ENCODE assay signal across 11 cellular contexts in genomic region chr3:52848617-52849016, GRCh38. TPM values are rescaled to one million over a fixed set of nuclear protein-coding genes. Genes with fewer than 3 reads are reported as not detected.
DNase-seq lines count a peak whose midpoint lies in the region; ATAC-seq and TF ChIP-seq lines count a peak whose summit lies in the region.
"Had no signal": no experiment of that assay in that cellular context is flagged by ENCODE, and none has a peak within 500 bp of the region (broad histone marks: within the 10 kb centered on the region; RNA-seq: fewer than 3 reads in every experiment).

No MANE protein-coding gene starts in this region.

- no peaks in the 10 kb centered on the region for H3K9me3 ChIP-seq in thoracic aorta
- no peaks in the 10 kb centered on the region for H3K9me3 ChIP-seq in upper lobe of right lung

- no peaks in the 10 kb centered on the region for H3K4me1 Mint-ChIP-seq in activated CD4-positive, alpha-beta T cell treated with anti-CD3 and anti-CD28 coated beads, Interleukin-2, amount 10 ng/mL, durations not matched to agents 24 days and 14 days

- no peak for ATAC-seq in thoracic aorta (ENCODE audit: insufficient number of reproducible peaks, low FRiP score, low read depth)
- no peak for ATAC-seq in upper lobe of right lung
- ATAC-seq: activated CD4-positive, alpha-beta T cell treated with anti-CD3 and anti-CD28 coated beads for 36 hours had no signal

- intact Hi-C loops in activated CD4-positive, alpha-beta T cell treated with anti-CD3 and anti-CD28 coated beads, Interleukin-2, amount 10 ng/mL, durations not matched to agents 24 days and 14 days (cut with micrococcal nuclease), result no loop called here
- intact Hi-C loops in upper lobe of right lung (cut with DNase I), result no loop called here

- H3K27me3 Mint-ChIP-seq in activated CD4-positive, alpha-beta T cell treated with anti-CD3 and anti-CD28 coated beads, Interleukin-2, amount 10 ng/mL, durations not matched to agents 24 days and 14 days, result no peaks in the 10 kb centered on the region
- H3K27me3 Mint-ChIP-seq: activated CD4-positive, alpha-beta T cell treated with anti-CD3 and anti-CD28 coated beads for 36 hours had no signal

- TF ChIP-seq CTCF in astrocyte of the spinal cord (IDR thresholded peaks at IDR 0.05; ENCODE audit: low read depth, low read length) (no peak), thoracic aorta (IDR thresholded peaks at IDR 0.05) (no peak), upper lobe of right lung (IDR thresholded peaks at IDR 0.05) (no peak)

- H3K27ac Mint-ChIP-seq in activated CD4-positive, alpha-beta T cell treated with anti-CD3 and anti-CD28 coated beads, Interleukin-2, amount 10 ng/mL, durations not matched to agents 24 days and 14 days, result no peak overlapping the region
- H3K27ac Mint-ChIP-seq: activated CD4-positive, alpha-beta T cell treated with anti-CD3 and anti-CD28 coated beads for 36 hours had no signal

- H3K4me3 Mint-ChIP-seq in activated CD4-positive, alpha-beta T cell treated with anti-CD3 and anti-CD28 coated beads, Interleukin-2, amount 10 ng/mL, durations not matched to agents 24 days and 14 days, result no peak overlapping the region
- H3K4me3 Mint-ChIP-seq: activated CD4-positive, alpha-beta T cell treated with anti-CD3 and anti-CD28 coated beads for 36 hours had no signal

- H3K9me3 Mint-ChIP-seq in activated CD4-positive, alpha-beta T cell treated with anti-CD3 and anti-CD28 coated beads, Interleukin-2, amount 10 ng/mL, durations not matched to agents 24 days and 14 days, result no peaks in the 10 kb centered on the region

- H3K4me3 ChIP-seq in astrocyte of the spinal cord (ENCODE audit: low read depth, low read length), result no peak overlapping the region
- no peak overlapping the region for H3K4me3 ChIP-seq in thoracic aorta
- no peak overlapping the region for H3K4me3 ChIP-seq in upper lobe of right lung
- H3K4me3 ChIP-seq: skin epidermis had no signal

- in situ Hi-C loops in astrocyte of the spinal cord (cut with HindIII; ENCODE audit: low sequenced_read_pairs), result no loop called here

- peak; percentile 17 for DNase-seq in HK-2 (ENCODE audit: unreplicated experiment)
- DNase-seq in astrocyte of the spinal cord (ENCODE audit: low read depth, low spot score), result peak; percentile 66
- DNase-seq in iris pigment epithelial cell (ENCODE audit: low read depth), result peak; percentile 88
- DNase-seq in thoracic aorta (ENCODE audit: low spot score), result no peak
- DNase-seq in activated CD4-positive, alpha-beta T cell treated with anti-CD3 and anti-CD28 coated beads, Interleukin-2, amount 10 ng/mL, durations not matched to agents 24 days and 14 days, result no peak
- DNase-seq in upper lobe of right lung, result no peak
- no peak for DNase-seq in stimulated activated CD4-positive, alpha-beta T cell treated with anti-CD3 and anti-CD28 coated beads, Interleukin-15, amount 100 ng/mL, for 24 hours
- DNase-seq: activated CD4-positive, alpha-beta T cell treated with anti-CD3 and anti-CD28 coated beads for 36 hours; activated gamma-delta T cell; NCI-H774 had no signal

- peaks cover 4% of the 10 kb centered on the region for H3K36me3 Mint-ChIP-seq in activated CD4-positive, alpha-beta T cell treated with anti-CD3 and anti-CD28 coated beads, Interleukin-2, amount 10 ng/mL, durations not matched to agents 24 days and 14 days (ENCODE audit: low read depth)

- H3K36me3 ChIP-seq in thoracic aorta (peaks cover 32% of the 10 kb centered on the region), upper lobe of right lung (peaks cover 41% of the 10 kb centered on the region)

- H3K27ac ChIP-seq in thoracic aorta (peak overlapping the region; percentile 0 to 37), upper lobe of right lung (no peak overlapping the region)

- H3K4me1 ChIP-seq in thoracic aorta (ENCODE audit: control insufficient read depth in 1 of 2, low read depth in 2 of 2) (peaks cover 18 to 29% of the 10 kb centered on the region in 2 donors), upper lobe of right lung (peaks cover 24% of the 10 kb centered on the region)

- H3K27me3 ChIP-seq in thoracic aorta (replicated peaks; ENCODE audit: insufficient read depth) (no peaks in the 10 kb centered on the region), upper lobe of right lung (no peaks in the 10 kb centered on the region)

RNA-seq across cellular contexts. Expression of gene MUSTN1, which starts 13.8 kb away (rescaled TPM):
- 10 to 100 TPM; 21.0 to 33.8 TPM for total RNA-seq in thoracic aorta
- total RNA-seq in activated CD4-positive, alpha-beta T cell treated with anti-CD3 and anti-CD28 coated beads, Interleukin-2, amount 10 ng/mL, durations not matched to agents 24 days and 14 days, result 0.43 and 0.54 TPM in 2 replicates
- 5.4 TPM for total RNA-seq in upper lobe of right lung

RNA-seq across cellular contexts. Expression of gene ITIH4, which starts 18.1 kb away (rescaled TPM):
- total RNA-seq in thoracic aorta, result 10 to 100 TPM; 50.6 to 51.4 TPM
- total RNA-seq in activated CD4-positive, alpha-beta T cell treated with anti-CD3 and anti-CD28 coated beads, Interleukin-2, amount 10 ng/mL, durations not matched to agents 24 days and 14 days, result 3.5 and 3.6 TPM in 2 replicates
- total RNA-seq in upper lobe of right lung, result 26.9 TPM

RNA-seq across cellular contexts. Expression of gene STIMATE, which starts 48.7 kb away (rescaled TPM):
- 10 to 100 TPM; 45.2 to 75.1 TPM for total RNA-seq in thoracic aorta
- total RNA-seq in activated CD4-positive, alpha-beta T cell treated with anti-CD3 and anti-CD28 coated beads, Interleukin-2, amount 10 ng/mL, durations not matched to agents 24 days and 14 days, result 13.8 and 18.6 TPM in 2 replicates
- 34.7 TPM for total RNA-seq in upper lobe of right lung

RNA-seq across cellular contexts. Expression of gene ITIH3, which starts 54.0 kb away (rescaled TPM):
- 10 to 100 TPM in 1 of 2 donors, 1 to 10 TPM in 1; 2.6 to 14.2 TPM for total RNA-seq in thoracic aorta
- not detected in 2 replicates for total RNA-seq in activated CD4-positive, alpha-beta T cell treated with anti-CD3 and anti-CD28 coated beads, Interleukin-2, amount 10 ng/mL, durations not matched to agents 24 days and 14 days
- 9.5 TPM for total RNA-seq in upper lobe of right lung
- total RNA-seq: activated CD4-positive, alpha-beta T cell treated with anti-CD3 and anti-CD28 coated beads for 36 hours had no signal

Comparison
In these comparisons a context has a peak if more than half of its experiments do, and no peak if none do; other contexts are left out.
1. DNase-seq: peak in HK-2 (single experiment), astrocyte of the spinal cord (single experiment) and iris pigment epithelial cell (single experiment); none in thoracic aorta (single experiment), activated CD4-positive, alpha-beta T cell treated with anti-CD3 and anti-CD28 coated beads, Interleukin-2, amount 10 ng/mL, durations not matched to agents 24 days and 14 days (single experiment), upper lobe of right lung (single experiment) and stimulated activated CD4-positive, alpha-beta T cell treated with anti-CD3 and anti-CD28 coated beads, Interleukin-15, amount 100 ng/mL, for 24 hours (single experiment).